Comparison of ENCODE assay signal across 25 cellular contexts in the genomic region with DNA sequence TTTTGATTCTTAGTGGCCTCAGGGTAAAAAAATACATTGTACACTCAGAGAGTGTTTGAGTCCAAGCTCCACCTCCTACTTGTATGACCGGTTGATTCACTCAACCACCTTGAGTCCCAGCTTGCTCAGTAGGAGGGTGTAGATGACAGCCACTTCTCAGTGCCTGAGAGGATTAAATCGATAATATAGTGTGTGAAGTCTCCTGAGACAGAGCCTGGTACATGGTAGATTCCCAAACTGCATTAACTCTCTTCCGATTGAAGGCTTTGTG. TPM values are rescaled to one million over a fixed set of nuclear protein-coding genes. Genes with fewer than 3 reads are reported as not detected.
DNase-seq lines count a peak whose midpoint lies in the region; ATAC-seq and TF ChIP-seq lines count a peak whose summit lies in the region.
"Had no signal": no experiment of that assay in that cellular context is flagged by ENCODE, and none has a peak within 500 bp of the region (broad histone marks: within the 10 kb centered on the region; RNA-seq: fewer than 3 reads in every experiment).

No MANE protein-coding gene starts in this region.

- H3K4me1 Mint-ChIP-seq in activated CD8-positive, alpha-beta T cell treated with anti-CD3 and anti-CD28 coated beads for 36 hours (ENCODE audit: low read depth): no peaks in the 10 kb centered on the region
- no peaks in the 10 kb centered on the region for H3K4me1 Mint-ChIP-seq in activated CD8-positive, alpha-beta T cell treated with anti-CD3 and anti-CD28 coated beads, Interleukin-2, amount 10 ng/mL, durations not matched to agents 7 days and 5 days (ENCODE audit: low read depth)
- H3K4me1 Mint-ChIP-seq in type B pancreatic cell (ENCODE audit: unreplicated experiment): peaks cover 6% of the 10 kb centered on the region
- H3K4me1 Mint-ChIP-seq: stimulated activated naive B cell treated with anti-CD40 and anti-IgM and Interleukin-4, amounts not matched to agents 10 μg/mL and 1 μg/mL and 100 μg/mL, for 72 hours had no signal

- H3K79me2 ChIP-seq in PC-3 (ENCODE audit: low read length): no peaks in the 10 kb centered on the region

- no peak overlapping the region for H3K9ac ChIP-seq in PC-3 (ENCODE audit: low read length)

- H3K27ac Mint-ChIP-seq in activated CD8-positive, alpha-beta T cell treated with anti-CD3 and anti-CD28 coated beads for 36 hours: no peak overlapping the region
- H3K27ac Mint-ChIP-seq in activated CD8-positive, alpha-beta T cell treated with anti-CD3 and anti-CD28 coated beads, Interleukin-2, amount 10 ng/mL, durations not matched to agents 7 days and 5 days: no peak overlapping the region
- peak overlapping the region; percentile 86 for H3K27ac Mint-ChIP-seq in type B pancreatic cell
- H3K27ac Mint-ChIP-seq: stimulated activated naive B cell treated with anti-CD40 and anti-IgM and Interleukin-4, amounts not matched to agents 10 μg/mL and 1 μg/mL and 100 μg/mL, for 72 hours; T-helper 2 cell treated with Interferon-gamma antibody and Interleukin-4, amounts not matched to agents 5 μg/mL and 100 μg/mL, for 36 hours had no signal

- peaks cover 3% of the 10 kb centered on the region for H3K27me3 Mint-ChIP-seq in activated CD8-positive, alpha-beta T cell treated with anti-CD3 and anti-CD28 coated beads for 36 hours
- H3K27me3 Mint-ChIP-seq in activated CD8-positive, alpha-beta T cell treated with anti-CD3 and anti-CD28 coated beads, Interleukin-2, amount 10 ng/mL, durations not matched to agents 7 days and 5 days (ENCODE audit: low read depth): peaks cover 16% of the 10 kb centered on the region
- no peaks in the 10 kb centered on the region for H3K27me3 Mint-ChIP-seq in type B pancreatic cell

- H3K4me3 ChIP-seq in PC-3 (ENCODE audit: low read length): no peak overlapping the region
- H3K4me3 ChIP-seq: right atrium auricular region, spleen, suprapubic skin, vagina had no signal

- peak; percentile 27 for ATAC-seq in activated CD8-positive, alpha-beta T cell treated with anti-CD3 and anti-CD28 coated beads for 36 hours
- ATAC-seq in activated CD8-positive, alpha-beta T cell treated with anti-CD3 and anti-CD28 coated beads, Interleukin-2, amount 10 ng/mL, durations not matched to agents 7 days and 5 days: no peak
- ATAC-seq in PC-3 (peak; percentile 48), HG02610 (IDR thresholded peaks at IDR 0.05; ENCODE audit: unreplicated experiment) (no peak), GM18868 (IDR thresholded peaks at IDR 0.05; ENCODE audit: unreplicated experiment) (no peak), Right ventricle myocardium inferior (no peak)
- ATAC-seq: left colon; naive thymus-derived CD8-positive, alpha-beta T cell; stimulated activated naive B cell treated with anti-CD40 and anti-IgM and Interleukin-4, amounts not matched to agents 10 μg/mL and 1 μg/mL and 100 μg/mL, for 72 hours had no signal

- POLR2A ChIA-PET in activated CD8-positive, alpha-beta T cell treated with anti-CD3 and anti-CD28 coated beads for 36 hours (lab: Charles Lee): no interaction called here
- POLR2A ChIA-PET in activated CD8-positive, alpha-beta T cell treated with anti-CD3 and anti-CD28 coated beads, Interleukin-2, amount 10 ng/mL, durations not matched to agents 7 days and 5 days (lab: Charles Lee): no interaction called here
- POLR2A ChIA-PET in PC-3 (lab: Charles Lee; ENCODE audit: unreplicated experiment): no interaction called here

- no peaks in the 10 kb centered on the region for H4K20me1 ChIP-seq in PC-3 (ENCODE audit: low read length)

- peaks cover 26% of the 10 kb centered on the region for H3K4me1 ChIP-seq in PC-3 (ENCODE audit: insufficient read depth, low read length)
- H3K4me1 ChIP-seq: right atrium auricular region, vagina had no signal

- no peaks in the 10 kb centered on the region for H3K9me3 ChIP-seq in PC-3 (ENCODE audit: low read length)
- H3K9me3 ChIP-seq: right atrium auricular region, spleen, suprapubic skin, vagina had no signal

- H3K9me2 ChIP-seq in PC-3 (replicated peaks; ENCODE audit: low read length): no peaks in the 10 kb centered on the region

- CTCF ChIA-PET in activated CD8-positive, alpha-beta T cell treated with anti-CD3 and anti-CD28 coated beads for 36 hours (lab: Charles Lee): interaction anchor here (1.6 kb wide), 1 partner anchor 203 kb away, joined by 4 read pairs; no protein-coding TSS in a partner anchor
- CTCF ChIA-PET in activated CD8-positive, alpha-beta T cell treated with anti-CD3 and anti-CD28 coated beads, Interleukin-2, amount 10 ng/mL, durations not matched to agents 7 days and 5 days (lab: Charles Lee): interaction anchor here (1.2 to 1.5 kb wide), 3 partner anchors 15 to 242 kb away, joined by 3 to 4 read pairs (median 3); no protein-coding TSS in a partner anchor
- CTCF ChIA-PET in PC-3 (lab: Charles Lee): interaction anchor here (0.7 to 1.1 kb wide), 2 partner anchors 89 to 241 kb away, joined by 3 to 6 read pairs; no protein-coding TSS in a partner anchor

- H3K36me3 ChIP-seq in PC-3 (ENCODE audit: low read depth, low read length): no peaks in the 10 kb centered on the region
- H3K36me3 ChIP-seq: right atrium auricular region, spleen, suprapubic skin, vagina had no signal

- no peak overlapping the region for H3K4me2 ChIP-seq in PC-3 (ENCODE audit: low read length)

- no peaks in the 10 kb centered on the region for H3K36me3 Mint-ChIP-seq in activated CD8-positive, alpha-beta T cell treated with anti-CD3 and anti-CD28 coated beads for 36 hours (ENCODE audit: low read depth)
- no peaks in the 10 kb centered on the region for H3K36me3 Mint-ChIP-seq in activated CD8-positive, alpha-beta T cell treated with anti-CD3 and anti-CD28 coated beads, Interleukin-2, amount 10 ng/mL, durations not matched to agents 7 days and 5 days (ENCODE audit: low read depth)
- H3K36me3 Mint-ChIP-seq in type B pancreatic cell: no peaks in the 10 kb centered on the region
- H3K36me3 Mint-ChIP-seq: naive thymus-derived CD8-positive, alpha-beta T cell; stimulated activated naive B cell treated with anti-CD40 and anti-IgM and Interleukin-4, amounts not matched to agents 10 μg/mL and 1 μg/mL and 100 μg/mL, for 72 hours had no signal

- H3F3A ChIP-seq in PC-3 (ENCODE audit: low read length, unreplicated experiment): peaks cover 6% of the 10 kb centered on the region

- H3K9me3 Mint-ChIP-seq in activated CD8-positive, alpha-beta T cell treated with anti-CD3 and anti-CD28 coated beads for 36 hours: no peaks in the 10 kb centered on the region
- no peaks in the 10 kb centered on the region for H3K9me3 Mint-ChIP-seq in activated CD8-positive, alpha-beta T cell treated with anti-CD3 and anti-CD28 coated beads, Interleukin-2, amount 10 ng/mL, durations not matched to agents 7 days and 5 days (ENCODE audit: insufficient read depth)
- no peaks in the 10 kb centered on the region for H3K9me3 Mint-ChIP-seq in type B pancreatic cell
- H3K9me3 Mint-ChIP-seq: naive thymus-derived CD8-positive, alpha-beta T cell; stimulated activated naive B cell treated with anti-CD40 and anti-IgM and Interleukin-4, amounts not matched to agents 10 μg/mL and 1 μg/mL and 100 μg/mL, for 72 hours; T-helper 2 cell treated with Interferon-gamma antibody and Interleukin-4, amounts not matched to agents 5 μg/mL and 100 μg/mL, for 36 hours had no signal

- H3K27ac ChIP-seq in PC-3 (ENCODE audit: low read length): no peak overlapping the region
- H3K27ac ChIP-seq: HL-60, right atrium auricular region, RWPE1, spleen, suprapubic skin, vagina had no signal

- no TSS peak for BruUV-seq in PC-3 (replicated peaks; lab: Mats Ljungman, UMichigan)

- H3K27me3 ChIP-seq in PC-3 (ENCODE audit: low read length): no peaks in the 10 kb centered on the region
- H3K27me3 ChIP-seq: right atrium auricular region, vagina had no signal

- no peak for TF ChIP-seq CTCF in activated CD8-positive, alpha-beta T cell treated with anti-CD3 and anti-CD28 coated beads for 36 hours (IDR thresholded peaks at IDR 0.05)
- TF ChIP-seq CTCF in PC-3 (conservative IDR thresholded peaks at IDR 0.05; ENCODE audit: low read depth, low read length) (no peak), type B pancreatic cell (conservative IDR thresholded peaks at IDR 0.05) (no peak)

- no peak overlapping the region for H3K4me3 Mint-ChIP-seq in activated CD8-positive, alpha-beta T cell treated with anti-CD3 and anti-CD28 coated beads for 36 hours
- H3K4me3 Mint-ChIP-seq in activated CD8-positive, alpha-beta T cell treated with anti-CD3 and anti-CD28 coated beads, Interleukin-2, amount 10 ng/mL, durations not matched to agents 7 days and 5 days: no peak overlapping the region
- peak overlapping the region; percentile 50 for H3K4me3 Mint-ChIP-seq in type B pancreatic cell
- H3K4me3 Mint-ChIP-seq: naive thymus-derived CD8-positive, alpha-beta T cell; stimulated activated naive B cell treated with anti-CD40 and anti-IgM and Interleukin-4, amounts not matched to agents 10 μg/mL and 1 μg/mL and 100 μg/mL, for 72 hours; T-helper 2 cell treated with Interferon-gamma antibody and Interleukin-4, amounts not matched to agents 5 μg/mL and 100 μg/mL, for 36 hours had no signal

- DNase-seq in activated CD8-positive, alpha-beta T cell treated with anti-CD3 and anti-CD28 coated beads for 36 hours: no peak
- DNase-seq in activated CD8-positive, alpha-beta T cell treated with anti-CD3 and anti-CD28 coated beads, Interleukin-2, amount 10 ng/mL, durations not matched to agents 7 days and 5 days: no peak
- DNase-seq in PC-3: peak; percentile 80
- peak; percentile 19 for DNase-seq in islet precursor cell
- no peak for DNase-seq in type B pancreatic cell (ENCODE audit: extremely low spot score, unreplicated experiment)
- no peak for DNase-seq in Right ventricle myocardium inferior (ENCODE audit: missing footprints)
- DNase-seq: cerebellar nuclear complex; left colon; naive thymus-derived CD8-positive, alpha-beta T cell; NCI-H1105; NCI-H2171; spleen; stimulated activated CD4-positive, alpha-beta T cell treated with anti-CD3 and anti-CD28 coated beads, Interleukin-4, amount 100 ng/mL, for 24 hours; stimulated activated naive B cell treated with anti-CD40 and anti-IgM and Interleukin-4, amounts not matched to agents 10 μg/mL and 1 μg/mL and 100 μg/mL, for 72 hours had no signal

- intact Hi-C loops in activated CD8-positive, alpha-beta T cell treated with anti-CD3 and anti-CD28 coated beads for 36 hours (cut with micrococcal nuclease): loop anchor here (5.0 kb wide), 1 partner anchor 38 kb away; no protein-coding TSS in a partner anchor
- intact Hi-C loops in PC-3 (cut with micrococcal nuclease) (no loop called here), Right ventricle myocardium inferior (cut with DNase I) (no loop called here)

- no peak overlapping the region for H2AFZ ChIP-seq in PC-3 (ENCODE audit: low read length)

RNA-seq across cellular contexts. Expression of a gene that starts 38.4 kb away (rescaled TPM):
- total RNA-seq in activated CD8-positive, alpha-beta T cell treated with anti-CD3 and anti-CD28 coated beads for 36 hours: under 1 TPM; 0.11 to 0.20 TPM
- under 1 TPM in 1 of 2 experiments, not detected in 1; 0.05 TPM for total RNA-seq in activated CD8-positive, alpha-beta T cell treated with anti-CD3 and anti-CD28 coated beads, Interleukin-2, amount 10 ng/mL, durations not matched to agents 7 days and 5 days
- total RNA-seq in PC-3 (2014; rRNA removed): 1.2 and 1.8 TPM in 2 replicates
- 2.1 and 2.4 TPM in 2 replicates for total RNA-seq in type B pancreatic cell (ENCODE audit: low replicate concordance)
- 0.22 TPM for total RNA-seq in Right ventricle myocardium inferior
- total RNA-seq: fibroblast of villous mesenchyme, mesenteric fat pad, osteoblast had no signal

RNA-seq across cellular contexts. Expression of a gene that starts 48.8 kb away (rescaled TPM):
- total RNA-seq in activated CD8-positive, alpha-beta T cell treated with anti-CD3 and anti-CD28 coated beads for 36 hours: 100 to 1,000 TPM; 256 to 263 TPM
- total RNA-seq in activated CD8-positive, alpha-beta T cell treated with anti-CD3 and anti-CD28 coated beads, Interleukin-2, amount 10 ng/mL, durations not matched to agents 7 days and 5 days: 100 to 1,000 TPM; 189 to 207 TPM
- total RNA-seq in PC-3 (2014; rRNA removed): 30.7 and 51.3 TPM in 2 replicates
- total RNA-seq in type B pancreatic cell (ENCODE audit: low replicate concordance): 156 and 168 TPM in 2 replicates
- 58.8 TPM for total RNA-seq in Right ventricle myocardium inferior

Comparison
In these comparisons a context has a peak if more than half of its experiments do, and no peak if none do; other contexts are left out.
1. ATAC-seq: peak in activated CD8-positive, alpha-beta T cell treated with anti-CD3 and anti-CD28 coated beads for 36 hours (single experiment) and PC-3 (single experiment); none in activated CD8-positive, alpha-beta T cell treated with anti-CD3 and anti-CD28 coated beads, Interleukin-2, amount 10 ng/mL, durations not matched to agents 7 days and 5 days (single experiment), HG02610 (single experiment), GM18868 (single experiment) and Right ventricle myocardium inferior (single experiment).
2. DNase-seq: peak in PC-3 (single experiment) and islet precursor cell (single experiment); none in activated CD8-positive, alpha-beta T cell treated with anti-CD3 and anti-CD28 coated beads for 36 hours (single experiment), activated CD8-positive, alpha-beta T cell treated with anti-CD3 and anti-CD28 coated beads, Interleukin-2, amount 10 ng/mL, durations not matched to agents 7 days and 5 days (single experiment), type B pancreatic cell (single experiment) and Right ventricle myocardium inferior (single experiment).